ENCODE assay signal across 8 cellular contexts in genomic region chr17:5486206-5487124, GRCh38. TPM values are rescaled to one million over a fixed set of nuclear protein-coding genes. Genes with fewer than 3 reads are reported as not detected.
A peak's percentile ranks its signal among the peaks of the same experiment; 100 is the strongest.
DNase-seq lines count a peak whose midpoint lies in the region; ATAC-seq, FAIRE-seq and TF ChIP-seq lines count a peak whose summit lies in the region.

TSS of gene MIS12 (plus strand) at chr17:5486566. CDS start at chr17:5488863, 2,297 bp downstream.

- H3K4me1 ChIP-seq in OCI-LY7 (ENCODE audit: insufficient read depth, low read length, poor library complexity, severe bottlenecking) (peaks cover 28% of the 10 kb centered on the region), endothelial cell of umbilical vein (ENCODE audit: control insufficient read depth, extremely low read depth, insufficient read depth, low read length) (peaks cover 20% of the 10 kb centered on the region)

- peaks cover 71% of the 10 kb centered on the region for H3K79me2 ChIP-seq in OCI-LY7 (ENCODE audit: insufficient read depth, low read depth, low read length)
- peaks cover 61% of the 10 kb centered on the region for H3K79me2 ChIP-seq in endothelial cell of umbilical vein (ENCODE audit: control insufficient read depth, insufficient read depth, low read length)

- no peaks in the 10 kb centered on the region for H3K9me1 ChIP-seq in endothelial cell of umbilical vein (replicated peaks; ENCODE audit: control insufficient read depth, extremely low read depth, insufficient read depth, low read length)

- peak within 1 kb of the TSS; percentile 73 for H3K4me2 ChIP-seq in OCI-LY7 (ENCODE audit: low read length)
- H3K4me2 ChIP-seq in endothelial cell of umbilical vein (ENCODE audit: insufficient read depth, low read length) = peak within 1 kb of the TSS; percentile 88

- BruUV-seq in OCI-LY7 (replicated peaks; lab: Mats Ljungman, UMichigan) (no TSS peak), endothelial cell of umbilical vein (replicated peaks; lab: Mats Ljungman, UMichigan) (TSS peak; percentile 62)

- CTCF ChIA-PET in OCI-LY7 (lab: Charles Lee; ENCODE audit: unreplicated experiment) = interaction anchor here (1.0 kb wide), 1 partner anchor 47 kb away, joined by 3 read pairs; the partner anchor contains the start of gene C1QBP
- CTCF ChIA-PET in endothelial cell of umbilical vein (lab: Charles Lee) = interaction anchor here (0.6 to 2.6 kb wide), 6 partner anchors 9 to 47 kb away, joined by 3 to 9 read pairs (median 4); partner anchors contain the start of genes C1QBP and DHX33

- peak; percentile 70 for ATAC-seq in GM21526 (IDR thresholded peaks at IDR 0.05; ENCODE audit: low FRiP score, unreplicated experiment)

- peak; percentile 79 for TF ChIP-seq POLR2A in endothelial cell of umbilical vein (IDR thresholded peaks at IDR 0.05; ENCODE audit: low read depth, low read length)

- intact Hi-C loops in OCI-LY7 (cut with micrococcal nuclease; ENCODE audit: unreplicated experiment) = loop anchor here (1.0 to 5.0 kb wide), 3 partner anchors 17 to 96 kb away; partner anchors contain the start of genes NLRP1 and NUP88
- intact Hi-C loops in endothelial cell of umbilical vein (cut with micrococcal nuclease) = loop anchor here (1.0 to 5.0 kb wide), 5 partner anchors 17 to 956 kb away; partner anchors contain the start of genes NLRP1, NUP88 and PIMREG

- H4K20me1 ChIP-seq in OCI-LY7 (ENCODE audit: insufficient read depth, low read length) (peaks cover 14% of the 10 kb centered on the region), endothelial cell of umbilical vein (replicated peaks; ENCODE audit: control insufficient read depth, extremely low read depth, insufficient read depth, low read length) (no peaks in the 10 kb centered on the region)

- H3K27ac ChIP-seq in OCI-LY7 (ENCODE audit: low read depth, low read length, poor library complexity, severe bottlenecking) (peak within 1 kb of the TSS; percentile 89), endothelial cell of umbilical vein (ENCODE audit: insufficient read depth, low read depth, low read length) (peak within 1 kb of the TSS; percentile 95)

- DNase-seq in D341Med (ENCODE audit: low spot score) (peak; percentile 93), HuH-7.5 (ENCODE audit: low spot score) (peak; percentile 95), OCI-LY7 (ENCODE audit: low spot score) (peak; percentile 99), activated T-cell treated with anti-CD3 and anti-CD28 coated beads for 1 hour (ENCODE audit: low read depth) (peak; percentile 95), endothelial cell of umbilical vein (ENCODE audit: low read depth, low spot score) (peak; percentile 100), middle frontal gyrus (ENCODE audit: extremely low spot score, low spot score) (peak; percentile 96)
- DNase-seq in stimulated activated CD8-positive, alpha-beta memory T cell treated with anti-CD3 and anti-CD28 coated beads, Interleukin-2, amount 100 ng/mL, for 48 hours (ENCODE audit: low read depth in 2 of 2) = peak; percentile 91 to 96

- H3K36me3 ChIP-seq in OCI-LY7 (ENCODE audit: insufficient read depth, low read length) (peaks cover 71% of the 10 kb centered on the region), endothelial cell of umbilical vein (ENCODE audit: control insufficient read depth in 2 of 2, extremely low read depth in 1 of 2, insufficient read depth in 2 of 2, low read length in 2 of 2) (peaks cover 10 to 27% of the 10 kb centered on the region in 2 experiments)

- H3K9me2 ChIP-seq in OCI-LY7 (ENCODE audit: insufficient read depth, low read length) = no peaks in the 10 kb centered on the region

- no peak for TF ChIP-seq CTCF in OCI-LY7 (conservative IDR thresholded peaks at IDR 0.05; ENCODE audit: low read length)
- TF ChIP-seq CTCF in endothelial cell of umbilical vein (IDR thresholded peaks at IDR 0.05; ENCODE audit: extremely low read depth in 1 of 2, insufficient read depth in 1 of 2, low read depth in 1 of 2, low read length in 2 of 2) = no peak

- dilution Hi-C loops in endothelial cell of umbilical vein (cut with MboI; ENCODE audit: extremely low pct_ligation_motif_present, low sequenced_read_pairs) = no loop called here

- peak within 1 kb of the TSS; percentile 57; the same call in 1 of the 2 replicates for H2AFZ ChIP-seq in OCI-LY7 (ENCODE audit: low read length)
- H2AFZ ChIP-seq in endothelial cell of umbilical vein (ENCODE audit: low read depth, low read length) = peak within 1 kb of the TSS; percentile 95

- peak within 1 kb of the TSS; percentile 85 for H3K4me3 ChIP-seq in OCI-LY7 (ENCODE audit: low read depth, low read length, poor library complexity, severe bottlenecking)
- peak within 1 kb of the TSS; percentile 95 to 98 (median 96) for H3K4me3 ChIP-seq in endothelial cell of umbilical vein (replicated peaks in 1 of 3; ENCODE audit: insufficient read depth in 1 of 3, low read depth in 1 of 3, low read length in 3 of 3)

- no peaks in the 10 kb centered on the region for H3K9me3 ChIP-seq in OCI-LY7 (ENCODE audit: low read length)
- no peaks in the 10 kb centered on the region for H3K9me3 ChIP-seq in endothelial cell of umbilical vein (replicated peaks; ENCODE audit: control insufficient read depth, insufficient read depth, low read length)

- POLR2A ChIA-PET in OCI-LY7 (lab: Charles Lee) (interaction anchor here (0.5 to 1.1 kb wide), 4 partner anchors 13 to 18 kb away, joined by 3 to 7 read pairs (median 3); partner anchors contain the start of gene DHX33), endothelial cell of umbilical vein (lab: Charles Lee) (interaction anchor here (0.6 to 1.9 kb wide), 11 partner anchors 8 to 1648 kb away, joined by 3 to 13 read pairs (median 3); partner anchors contain the start of genes DHX33, NLRP1, NUP88 and RPAIN)

- peak; percentile 94 for FAIRE-seq in endothelial cell of umbilical vein (lab: Jason Lieb, UNC)

- H3K9ac ChIP-seq in endothelial cell of umbilical vein (replicated peaks; ENCODE audit: extremely low read depth, insufficient read depth, low read length) = peak within 1 kb of the TSS; percentile 98

- no peaks in the 10 kb centered on the region for H3K27me3 ChIP-seq in endothelial cell of umbilical vein (ENCODE audit: control insufficient read depth in 2 of 2, insufficient read depth in 2 of 2, low read length in 2 of 2)

TF ChIP-seq in endothelial cell of umbilical vein, 7 proteins besides CTCF, POLR2A, EP300 and RAD21:
- no peak for TF ChIP-seq EZH2 (IDR thresholded peaks at IDR 0.05; ENCODE audit: borderline replicate concordance, low read depth, low read length, severe bottlenecking)
- TF ChIP-seq MAX (IDR thresholded peaks at IDR 0.05; ENCODE audit: insufficient read depth, insufficient read length) = peak; percentile 14
- no peak for TF ChIP-seq POLR2AphosphoS5 (IDR thresholded peaks at IDR 0.05; ENCODE audit: insufficient read depth, low read depth, low read length)
- TF ChIP-seq GATA2 (IDR thresholded peaks at IDR 0.05; ENCODE audit: insufficient read depth, insufficient read length, low read depth, low read length) = no peak
- peak; percentile 13 for TF ChIP-seq FOS (IDR thresholded peaks at IDR 0.05; ENCODE audit: borderline replicate concordance, insufficient read depth, low read length)
- no peak for TF ChIP-seq JUN (IDR thresholded peaks at IDR 0.05; ENCODE audit: borderline replicate concordance, insufficient read depth, insufficient read length, low read depth)
- TF ChIP-seq MYC (IDR thresholded peaks at IDR 0.05; ENCODE audit: low read depth, low read length) = no peak
TF ChIP-seq in endothelial cell of umbilical vein: peak in this region for 2.

RNA-seq across cellular contexts. Expression of gene MIS12, which starts in this region (rescaled TPM):
- 21.0 and 26.4 TPM in 2 replicates for total RNA-seq in OCI-LY7 (2014; rRNA removed; shearing (Covaris generic))
- total RNA-seq in OCI-LY7 (2022) = 35.0 and 36.3 TPM in 2 replicates
- 18.6 and 20.1 TPM in 2 replicates for total RNA-seq in endothelial cell of umbilical vein
- 6.1 and 8.3 TPM in 2 replicates for polyA plus RNA-seq in endothelial cell of umbilical vein
- 8.4 and 9.6 TPM in 2 replicates for polyA plus RNA-seq in endothelial cell of umbilical vein (2011; cell fraction: cytosol; rRNA removed)
- polyA plus RNA-seq in endothelial cell of umbilical vein (2011; cell fraction: nucleus; rRNA removed) = 14.6 and 24.1 TPM in 2 replicates
- polyA plus RNA-seq in endothelial cell of umbilical vein (2012) = 12.9 and 15.0 TPM in 2 replicates
- polyA minus RNA-seq in endothelial cell of umbilical vein = 16.3 and 20.6 TPM in 2 replicates
- polyA minus RNA-seq in endothelial cell of umbilical vein (2011; cell fraction: cytosol; rRNA and poly(A)+ RNA removed) = 13.1 TPM
- 12.2 and 19.2 TPM in 2 replicates for polyA minus RNA-seq in endothelial cell of umbilical vein (2011; cell fraction: nucleus; rRNA and poly(A)+ RNA removed)

Comparison
In these comparisons a context has a peak if more than half of its experiments do, and no peak if none do; other contexts are left out.
1. Peak in every context shown above with its lines: DNase-seq, ATAC-seq, H3K4me3 ChIP-seq and H3K27ac ChIP-seq.